In the genomic region with DNA sequence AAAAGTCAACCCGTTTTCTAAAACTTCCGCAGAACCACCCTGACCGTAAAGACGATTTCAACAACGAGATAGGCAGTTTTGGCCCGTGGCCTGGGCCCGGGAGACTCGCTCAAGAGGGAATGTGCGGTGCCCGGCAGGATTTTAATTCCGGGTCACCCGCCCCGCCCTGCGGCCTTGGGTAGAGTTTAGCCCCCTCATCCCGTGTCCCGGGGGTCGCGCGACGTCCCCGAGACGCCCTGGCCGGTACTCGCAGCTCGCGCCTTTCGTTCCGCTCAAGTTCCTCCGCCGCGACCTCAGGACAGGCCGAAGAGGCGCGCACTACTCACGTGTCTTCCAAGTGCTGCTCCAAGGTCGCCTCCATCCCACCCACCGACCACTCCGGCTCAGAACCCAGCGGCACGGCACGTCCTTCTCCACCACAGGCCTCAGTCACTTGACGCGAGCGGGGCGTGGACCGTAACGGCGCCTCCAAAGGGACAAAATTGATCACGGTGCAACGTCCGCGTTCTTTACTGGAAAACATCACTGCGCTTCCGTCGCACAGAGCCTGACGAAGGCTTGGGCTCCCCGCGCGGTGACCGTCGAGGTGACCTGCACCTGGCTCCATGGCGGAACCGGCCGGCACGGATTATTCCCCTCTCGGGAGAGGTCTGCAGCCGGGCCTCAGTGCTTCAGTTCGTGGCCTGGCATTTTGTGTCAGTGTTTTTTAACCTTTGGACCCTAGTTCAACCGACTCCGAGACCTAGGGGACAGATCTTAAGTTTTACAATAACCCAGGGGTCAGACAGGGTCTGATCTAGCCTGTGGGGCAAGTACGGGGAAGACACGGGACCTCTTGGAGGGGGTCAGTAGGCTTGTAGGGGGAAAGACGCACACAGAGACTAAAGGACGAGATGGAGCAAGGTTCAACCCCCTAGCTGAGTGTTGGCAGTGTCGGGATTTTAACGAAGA, we compare ENCODE assay signal across 1 cellular context.
TF ChIP-seq lines count a peak whose summit lies in the region.

A gene (minus strand): TSS at position 435 of the 951 bp plus-strand sequence. CDS start 74 bp downstream, at position 361.

TF ChIP-seq in HepG2, 621 proteins besides CTCF, POLR2A, EP300 and RAD21 (continued from another document and continues in another):
- TF ChIP-seq ZNF644 (CRISPR knock-in tag; IDR thresholded peaks at IDR 0.05; ENCODE audit: low read depth): no peak
- TF ChIP-seq, protein P1, sequence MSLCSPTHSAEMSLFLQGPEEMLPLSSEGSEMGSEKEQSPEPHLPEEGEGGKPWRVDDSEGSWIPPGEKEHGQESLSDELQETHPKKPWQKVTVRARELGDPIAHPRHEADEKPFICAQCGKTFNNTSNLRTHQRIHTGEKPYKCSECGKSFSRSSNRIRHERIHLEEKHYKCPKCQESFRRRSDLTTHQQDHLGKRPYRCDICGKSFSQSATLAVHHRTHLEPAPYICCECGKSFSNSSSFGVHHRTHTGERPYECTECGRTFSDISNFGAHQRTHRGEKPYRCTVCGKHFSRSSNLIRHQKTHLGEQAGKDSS (CRISPR knock-in tag; IDR thresholded peaks at IDR 0.05; ENCODE audit: borderline replicate concordance, low read depth): peak; percentile 94; the same call in 1 of the 2 replicates
- TF ChIP-seq MBNL3 (CRISPR knock-in tag; conservative IDR thresholded peaks at IDR 0.05): no peak
- TF ChIP-seq, protein P2, sequence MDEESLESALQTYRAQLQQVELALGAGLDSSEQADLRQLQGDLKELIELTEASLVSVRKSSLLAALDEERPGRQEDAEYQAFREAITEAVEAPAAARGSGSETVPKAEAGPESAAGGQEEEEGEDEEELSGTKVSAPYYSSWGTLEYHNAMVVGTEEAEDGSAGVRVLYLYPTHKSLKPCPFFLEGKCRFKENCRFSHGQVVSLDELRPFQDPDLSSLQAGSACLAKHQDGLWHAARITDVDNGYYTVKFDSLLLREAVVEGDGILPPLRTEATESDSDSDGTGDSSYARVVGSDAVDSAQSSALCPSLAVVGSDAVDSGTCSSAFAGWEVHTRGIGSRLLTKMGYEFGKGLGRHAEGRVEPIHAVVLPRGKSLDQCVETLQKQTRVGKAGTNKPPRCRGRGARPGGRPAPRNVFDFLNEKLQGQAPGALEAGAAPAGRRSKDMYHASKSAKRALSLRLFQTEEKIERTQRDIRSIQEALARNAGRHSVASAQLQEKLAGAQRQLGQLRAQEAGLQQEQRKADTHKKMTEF (CRISPR knock-in tag; IDR thresholded peaks at IDR 0.05): peak; percentile 91
- 0 out of 2 replicates have a peak, but pooled peaks have one; percentile 67 for TF ChIP-seq ZNF615 (CRISPR knock-in tag; IDR thresholded peaks at IDR 0.05; ENCODE audit: borderline replicate concordance)
- TF ChIP-seq AGO2 (optimal IDR thresholded peaks at IDR 0.05; ENCODE audit: low read depth, low read length): peak; percentile 83
- peak; percentile 66; the same call in 1 of the 2 replicates for TF ChIP-seq AHR (CRISPR knock-in tag; IDR thresholded peaks at IDR 0.05)
- no peak for TF ChIP-seq HMGA1 (CRISPR knock-in tag; conservative IDR thresholded peaks at IDR 0.05)
- TF ChIP-seq, protein P3, sequence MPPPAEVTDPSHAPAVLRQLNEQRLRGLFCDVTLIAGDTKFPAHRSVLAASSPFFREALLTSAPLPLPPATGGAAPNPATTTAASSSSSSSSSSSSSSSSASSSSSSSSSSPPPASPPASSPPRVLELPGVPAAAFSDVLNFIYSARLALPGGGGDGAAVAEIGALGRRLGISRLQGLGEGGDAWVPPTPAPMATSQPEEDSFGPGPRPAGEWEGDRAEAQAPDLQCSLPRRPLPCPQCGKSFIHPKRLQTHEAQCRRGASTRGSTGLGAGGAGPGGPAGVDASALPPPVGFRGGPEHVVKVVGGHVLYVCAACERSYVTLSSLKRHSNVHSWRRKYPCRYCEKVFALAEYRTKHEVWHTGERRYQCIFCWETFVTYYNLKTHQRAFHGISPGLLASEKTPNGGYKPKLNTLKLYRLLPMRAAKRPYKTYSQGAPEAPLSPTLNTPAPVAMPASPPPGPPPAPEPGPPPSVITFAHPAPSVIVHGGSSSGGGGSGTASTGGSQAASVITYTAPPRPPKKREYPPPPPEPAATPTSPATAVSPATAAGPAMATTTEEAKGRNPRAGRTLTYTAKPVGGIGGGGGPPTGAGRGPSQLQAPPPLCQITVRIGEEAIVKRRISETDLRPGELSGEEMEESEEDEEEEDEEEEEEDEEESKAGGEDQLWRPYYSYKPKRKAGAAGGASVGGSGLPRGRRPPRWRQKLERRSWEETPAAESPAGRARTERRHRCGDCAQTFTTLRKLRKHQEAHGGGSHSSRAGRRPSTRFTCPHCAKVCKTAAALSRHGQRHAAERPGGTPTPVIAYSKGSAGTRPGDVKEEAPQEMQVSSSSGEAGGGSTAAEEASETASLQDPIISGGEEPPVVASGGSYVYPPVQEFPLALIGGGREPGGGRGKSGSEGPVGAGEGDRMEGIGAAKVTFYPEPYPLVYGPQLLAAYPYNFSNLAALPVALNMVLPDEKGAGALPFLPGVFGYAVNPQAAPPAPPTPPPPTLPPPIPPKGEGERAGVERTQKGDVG (CRISPR knock-in tag; IDR thresholded peaks at IDR 0.05; ENCODE audit: borderline replicate concordance): peak; percentile 71; the same call in 1 of the 2 replicates
- TF ChIP-seq, protein P4, sequence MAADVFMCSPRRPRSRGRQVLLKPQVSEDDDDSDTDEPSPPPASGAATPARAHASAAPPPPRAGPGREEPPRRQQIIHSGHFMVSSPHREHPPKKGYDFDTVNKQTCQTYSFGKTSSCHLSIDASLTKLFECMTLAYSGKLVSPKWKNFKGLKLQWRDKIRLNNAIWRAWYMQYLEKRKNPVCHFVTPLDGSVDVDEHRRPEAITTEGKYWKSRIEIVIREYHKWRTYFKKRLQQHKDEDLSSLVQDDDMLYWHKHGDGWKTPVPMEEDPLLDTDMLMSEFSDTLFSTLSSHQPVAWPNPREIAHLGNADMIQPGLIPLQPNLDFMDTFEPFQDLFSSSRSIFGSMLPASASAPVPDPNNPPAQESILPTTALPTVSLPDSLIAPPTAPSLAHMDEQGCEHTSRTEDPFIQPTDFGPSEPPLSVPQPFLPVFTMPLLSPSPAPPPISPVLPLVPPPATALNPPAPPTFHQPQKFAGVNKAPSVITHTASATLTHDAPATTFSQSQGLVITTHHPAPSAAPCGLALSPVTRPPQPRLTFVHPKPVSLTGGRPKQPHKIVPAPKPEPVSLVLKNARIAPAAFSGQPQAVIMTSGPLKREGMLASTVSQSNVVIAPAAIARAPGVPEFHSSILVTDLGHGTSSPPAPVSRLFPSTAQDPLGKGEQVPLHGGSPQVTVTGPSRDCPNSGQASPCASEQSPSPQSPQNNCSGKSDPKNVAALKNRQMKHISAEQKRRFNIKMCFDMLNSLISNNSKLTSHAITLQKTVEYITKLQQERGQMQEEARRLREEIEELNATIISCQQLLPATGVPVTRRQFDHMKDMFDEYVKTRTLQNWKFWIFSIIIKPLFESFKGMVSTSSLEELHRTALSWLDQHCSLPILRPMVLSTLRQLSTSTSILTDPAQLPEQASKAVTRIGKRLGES (CRISPR knock-in tag; IDR thresholded peaks at IDR 0.05; ENCODE audit: borderline replicate concordance): 0 out of 2 replicates have a peak, but pooled peaks have one; percentile 29
- peak; percentile 84 for TF ChIP-seq ZNF224 (CRISPR knock-in tag; IDR thresholded peaks at IDR 0.05)
- no peak for TF ChIP-seq PAF1 (CRISPR knock-in tag; IDR thresholded peaks at IDR 0.05)
- no peak for TF ChIP-seq PCBP2 (optimal IDR thresholded peaks at IDR 0.05; ENCODE audit: low read depth, low read length, poor library complexity, severe bottlenecking)
- TF ChIP-seq ZNF317 (CRISPR knock-in tag; IDR thresholded peaks at IDR 0.05): no peak
- peak; percentile 92 for TF ChIP-seq HES4 (CRISPR knock-in tag; IDR thresholded peaks at IDR 0.05; ENCODE audit: borderline replicate concordance)
- TF ChIP-seq PHF20 (CRISPR knock-in tag; IDR thresholded peaks at IDR 0.05): peak; percentile 98
- TF ChIP-seq, protein P5, sequence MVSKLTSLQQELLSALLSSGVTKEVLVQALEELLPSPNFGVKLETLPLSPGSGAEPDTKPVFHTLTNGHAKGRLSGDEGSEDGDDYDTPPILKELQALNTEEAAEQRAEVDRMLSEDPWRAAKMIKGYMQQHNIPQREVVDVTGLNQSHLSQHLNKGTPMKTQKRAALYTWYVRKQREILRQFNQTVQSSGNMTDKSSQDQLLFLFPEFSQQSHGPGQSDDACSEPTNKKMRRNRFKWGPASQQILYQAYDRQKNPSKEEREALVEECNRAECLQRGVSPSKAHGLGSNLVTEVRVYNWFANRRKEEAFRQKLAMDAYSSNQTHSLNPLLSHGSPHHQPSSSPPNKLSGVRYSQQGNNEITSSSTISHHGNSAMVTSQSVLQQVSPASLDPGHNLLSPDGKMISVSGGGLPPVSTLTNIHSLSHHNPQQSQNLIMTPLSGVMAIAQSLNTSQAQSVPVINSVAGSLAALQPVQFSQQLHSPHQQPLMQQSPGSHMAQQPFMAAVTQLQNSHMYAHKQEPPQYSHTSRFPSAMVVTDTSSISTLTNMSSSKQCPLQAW (CRISPR knock-in tag; IDR thresholded peaks at IDR 0.05): peak; percentile 96
- peak; percentile 88 for TF ChIP-seq POGZ (CRISPR knock-in tag; IDR thresholded peaks at IDR 0.05)
- peak; percentile 98 for TF ChIP-seq ZMYM4 (CRISPR knock-in tag; IDR thresholded peaks at IDR 0.05)
- peak; percentile 92 for TF ChIP-seq ZNF883 (CRISPR knock-in tag; IDR thresholded peaks at IDR 0.05; ENCODE audit: not compliant biosample characterization)
- 0 out of 2 replicates have a peak, but pooled peaks have one; percentile 9 for TF ChIP-seq ZNF24 (IDR thresholded peaks at IDR 0.05)
- no peak for TF ChIP-seq NR3C1 (CRISPR knock-in tag; IDR thresholded peaks at IDR 0.05)
- no peak for TF ChIP-seq TCF7 (IDR thresholded peaks at IDR 0.05; ENCODE audit: low read depth)
- TF ChIP-seq ARHGAP35 (CRISPR knock-in tag; IDR thresholded peaks at IDR 0.05; ENCODE audit: borderline replicate concordance): peak; percentile 63
- TF ChIP-seq, protein P6, sequence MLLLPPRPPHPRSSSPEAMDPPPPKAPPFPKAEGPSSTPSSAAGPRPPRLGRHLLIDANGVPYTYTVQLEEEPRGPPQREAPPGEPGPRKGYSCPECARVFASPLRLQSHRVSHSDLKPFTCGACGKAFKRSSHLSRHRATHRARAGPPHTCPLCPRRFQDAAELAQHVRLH (CRISPR knock-in tag; IDR thresholded peaks at IDR 0.05; ENCODE audit: borderline replicate concordance, low read depth): peak; percentile 94; the same call in 1 of the 2 replicates
- TF ChIP-seq ZNF577 (CRISPR knock-in tag; IDR thresholded peaks at IDR 0.05; ENCODE audit: borderline replicate concordance, low read depth): peak; percentile 76; the same call in 1 of the 2 replicates
- TF ChIP-seq, protein P7, sequence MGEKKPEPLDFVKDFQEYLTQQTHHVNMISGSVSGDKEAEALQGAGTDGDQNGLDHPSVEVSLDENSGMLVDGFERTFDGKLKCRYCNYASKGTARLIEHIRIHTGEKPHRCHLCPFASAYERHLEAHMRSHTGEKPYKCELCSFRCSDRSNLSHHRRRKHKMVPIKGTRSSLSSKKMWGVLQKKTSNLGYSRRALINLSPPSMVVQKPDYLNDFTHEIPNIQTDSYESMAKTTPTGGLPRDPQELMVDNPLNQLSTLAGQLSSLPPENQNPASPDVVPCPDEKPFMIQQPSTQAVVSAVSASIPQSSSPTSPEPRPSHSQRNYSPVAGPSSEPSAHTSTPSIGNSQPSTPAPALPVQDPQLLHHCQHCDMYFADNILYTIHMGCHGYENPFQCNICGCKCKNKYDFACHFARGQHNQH (CRISPR knock-in tag; IDR thresholded peaks at IDR 0.05): peak; percentile 83; the same call in 1 of the 2 replicates
- TF ChIP-seq HDAC1 (CRISPR knock-in tag; IDR thresholded peaks at IDR 0.05): peak; percentile 97
- TF ChIP-seq, protein P8, sequence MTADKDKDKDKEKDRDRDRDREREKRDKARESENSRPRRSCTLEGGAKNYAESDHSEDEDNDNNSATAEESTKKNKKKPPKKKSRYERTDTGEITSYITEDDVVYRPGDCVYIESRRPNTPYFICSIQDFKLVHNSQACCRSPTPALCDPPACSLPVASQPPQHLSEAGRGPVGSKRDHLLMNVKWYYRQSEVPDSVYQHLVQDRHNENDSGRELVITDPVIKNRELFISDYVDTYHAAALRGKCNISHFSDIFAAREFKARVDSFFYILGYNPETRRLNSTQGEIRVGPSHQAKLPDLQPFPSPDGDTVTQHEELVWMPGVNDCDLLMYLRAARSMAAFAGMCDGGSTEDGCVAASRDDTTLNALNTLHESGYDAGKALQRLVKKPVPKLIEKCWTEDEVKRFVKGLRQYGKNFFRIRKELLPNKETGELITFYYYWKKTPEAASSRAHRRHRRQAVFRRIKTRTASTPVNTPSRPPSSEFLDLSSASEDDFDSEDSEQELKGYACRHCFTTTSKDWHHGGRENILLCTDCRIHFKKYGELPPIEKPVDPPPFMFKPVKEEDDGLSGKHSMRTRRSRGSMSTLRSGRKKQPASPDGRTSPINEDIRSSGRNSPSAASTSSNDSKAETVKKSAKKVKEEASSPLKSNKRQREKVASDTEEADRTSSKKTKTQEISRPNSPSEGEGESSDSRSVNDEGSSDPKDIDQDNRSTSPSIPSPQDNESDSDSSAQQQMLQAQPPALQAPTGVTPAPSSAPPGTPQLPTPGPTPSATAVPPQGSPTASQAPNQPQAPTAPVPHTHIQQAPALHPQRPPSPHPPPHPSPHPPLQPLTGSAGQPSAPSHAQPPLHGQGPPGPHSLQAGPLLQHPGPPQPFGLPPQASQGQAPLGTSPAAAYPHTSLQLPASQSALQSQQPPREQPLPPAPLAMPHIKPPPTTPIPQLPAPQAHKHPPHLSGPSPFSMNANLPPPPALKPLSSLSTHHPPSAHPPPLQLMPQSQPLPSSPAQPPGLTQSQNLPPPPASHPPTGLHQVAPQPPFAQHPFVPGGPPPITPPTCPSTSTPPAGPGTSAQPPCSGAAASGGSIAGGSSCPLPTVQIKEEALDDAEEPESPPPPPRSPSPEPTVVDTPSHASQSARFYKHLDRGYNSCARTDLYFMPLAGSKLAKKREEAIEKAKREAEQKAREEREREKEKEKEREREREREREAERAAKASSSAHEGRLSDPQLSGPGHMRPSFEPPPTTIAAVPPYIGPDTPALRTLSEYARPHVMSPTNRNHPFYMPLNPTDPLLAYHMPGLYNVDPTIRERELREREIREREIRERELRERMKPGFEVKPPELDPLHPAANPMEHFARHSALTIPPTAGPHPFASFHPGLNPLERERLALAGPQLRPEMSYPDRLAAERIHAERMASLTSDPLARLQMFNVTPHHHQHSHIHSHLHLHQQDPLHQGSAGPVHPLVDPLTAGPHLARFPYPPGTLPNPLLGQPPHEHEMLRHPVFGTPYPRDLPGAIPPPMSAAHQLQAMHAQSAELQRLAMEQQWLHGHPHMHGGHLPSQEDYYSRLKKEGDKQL (CRISPR knock-in tag; IDR thresholded peaks at IDR 0.05; ENCODE audit: low read depth): no peak
- peak; percentile 94; the same call in 1 of the 2 replicates for TF ChIP-seq HOXA5 (CRISPR knock-in tag; IDR thresholded peaks at IDR 0.05)
- TF ChIP-seq ZNF20 (CRISPR knock-in tag; IDR thresholded peaks at IDR 0.05): no peak
- TF ChIP-seq, protein P9, sequence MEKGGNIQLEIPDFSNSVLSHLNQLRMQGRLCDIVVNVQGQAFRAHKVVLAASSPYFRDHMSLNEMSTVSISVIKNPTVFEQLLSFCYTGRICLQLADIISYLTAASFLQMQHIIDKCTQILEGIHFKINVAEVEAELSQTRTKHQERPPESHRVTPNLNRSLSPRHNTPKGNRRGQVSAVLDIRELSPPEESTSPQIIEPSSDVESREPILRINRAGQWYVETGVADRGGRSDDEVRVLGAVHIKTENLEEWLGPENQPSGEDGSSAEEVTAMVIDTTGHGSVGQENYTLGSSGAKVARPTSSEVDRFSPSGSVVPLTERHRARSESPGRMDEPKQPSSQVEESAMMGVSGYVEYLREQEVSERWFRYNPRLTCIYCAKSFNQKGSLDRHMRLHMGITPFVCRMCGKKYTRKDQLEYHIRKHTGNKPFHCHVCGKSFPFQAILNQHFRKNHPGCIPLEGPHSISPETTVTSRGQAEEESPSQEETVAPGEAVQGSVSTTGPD (CRISPR knock-in tag; IDR thresholded peaks at IDR 0.05): no peak
- TF ChIP-seq REXO4 (CRISPR knock-in tag; IDR thresholded peaks at IDR 0.05; ENCODE audit: borderline replicate concordance): no peak
